Comparison of ENCODE assay signal across 7 cellular contexts in the genomic region with DNA sequence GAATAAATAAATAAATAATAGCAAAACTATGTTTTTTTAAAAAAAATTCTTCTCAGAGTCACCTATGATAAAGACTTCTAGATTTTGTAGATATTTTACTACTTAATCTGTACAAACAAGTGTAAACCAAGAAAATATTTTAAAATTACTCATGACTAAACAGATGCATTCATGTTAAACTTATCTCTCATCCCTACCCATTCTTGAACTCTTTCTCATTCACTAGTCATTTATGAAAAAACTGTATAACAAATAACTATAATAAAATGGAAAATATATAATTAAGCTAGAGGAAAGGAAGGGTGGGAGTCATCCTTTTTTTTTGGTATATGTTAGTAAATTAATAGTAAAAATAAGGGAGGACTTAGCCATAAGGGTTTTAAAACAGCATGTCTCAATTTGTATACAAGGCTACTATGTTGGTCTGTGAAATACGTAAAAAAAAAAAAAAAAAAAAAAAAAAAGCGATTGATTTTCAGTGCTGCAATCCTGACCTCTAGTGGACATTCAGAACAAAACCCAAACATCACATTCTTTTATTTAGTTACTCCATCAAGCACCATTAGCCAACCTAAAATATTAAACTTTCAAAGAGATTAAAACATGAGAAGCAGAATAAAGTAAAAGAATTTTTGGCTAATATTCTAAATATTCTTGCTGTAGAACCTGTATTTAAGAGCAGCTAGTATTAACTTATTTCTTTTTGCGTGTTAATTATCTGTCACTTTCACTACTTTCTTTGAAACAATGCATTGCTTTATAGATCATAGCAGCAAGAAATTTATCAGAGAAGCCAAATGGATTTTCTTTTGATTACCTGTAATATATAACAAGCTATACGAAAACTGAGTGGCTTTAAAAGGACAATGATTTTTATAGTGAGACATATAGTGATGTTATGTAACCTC.
DNase-seq lines count a peak whose midpoint lies in the region; ATAC-seq and TF ChIP-seq lines count a peak whose summit lies in the region.

No MANE protein-coding gene starts in this region.

- WGBS in testis, 2 donors, result 33 to 48% methylated on average over 4 of the region's 4 CpGs

- H3K4me3 ChIP-seq in right atrium auricular region (no peak overlapping the region), testis (no peak overlapping the region), Caco-2 (ENCODE audit: low read depth, low read length) (no peak overlapping the region)

- H3K36me3 ChIP-seq in right atrium auricular region (no peaks in the 10 kb centered on the region), testis (ENCODE audit: low read depth, missing control alignments) (no peaks in the 10 kb centered on the region), Caco-2 (ENCODE audit: control insufficient read depth, insufficient read depth, low read length) (no peaks in the 10 kb centered on the region)

- TF ChIP-seq POLR2A in testis (IDR thresholded peaks at IDR 0.05), result no peak

- H3K27me3 Mint-ChIP-seq in WTC11 (ENCODE audit: low read depth) (no peaks in the 10 kb centered on the region), Caco-2 (ENCODE audit: insufficient read depth, unreplicated experiment) (no peaks in the 10 kb centered on the region)

- H3K9me3 ChIP-seq in right atrium auricular region, result no peaks in the 10 kb centered on the region
- H3K9me3 ChIP-seq in testis, result no peaks in the 10 kb centered on the region
- no peaks in the 10 kb centered on the region for H3K9me3 ChIP-seq in Caco-2

- H3K27ac Mint-ChIP-seq in WTC11, result no peak overlapping the region
- no peak overlapping the region for H3K27ac Mint-ChIP-seq in Caco-2 (ENCODE audit: unreplicated experiment)

- no peak for ATAC-seq in WTC11

- H3K4me3 Mint-ChIP-seq in WTC11 (no peak overlapping the region), Caco-2 (ENCODE audit: unreplicated experiment) (no peak overlapping the region)

- H3K27ac ChIP-seq in right atrium auricular region, result no peak overlapping the region
- H3K27ac ChIP-seq in testis, result no peak overlapping the region

- H3K4me1 ChIP-seq in right atrium auricular region (no peaks in the 10 kb centered on the region), testis (no peaks in the 10 kb centered on the region), Caco-2 (no peaks in the 10 kb centered on the region)

- no TSS peak for BruUV-seq in Caco-2 (replicated peaks; lab: Mats Ljungman, UMichigan)

- CTCF ChIA-PET in WTC11 (lab: Charles Lee), result interaction anchor here (0.6 to 1.4 kb wide), 2 partner anchors 329 to 481 kb away, joined by 3 to 9 read pairs; no protein-coding TSS in a partner anchor
- CTCF ChIA-PET in Caco-2 (lab: Charles Lee), result no interaction called here

- POLR2A ChIA-PET in WTC11 (lab: Charles Lee) (no interaction called here), Caco-2 (lab: Charles Lee) (no interaction called here)

- no peaks in the 10 kb centered on the region for H3K27me3 ChIP-seq in right atrium auricular region
- no peaks in the 10 kb centered on the region for H3K27me3 ChIP-seq in testis
- H3K27me3 ChIP-seq in Caco-2 (replicated peaks; ENCODE audit: control insufficient read depth, insufficient read depth, low read length), result no peaks in the 10 kb centered on the region

- H3K4me1 Mint-ChIP-seq in WTC11 (no peaks in the 10 kb centered on the region), Caco-2 (ENCODE audit: low read depth, unreplicated experiment) (no peaks in the 10 kb centered on the region)

- H3K36me3 Mint-ChIP-seq in WTC11, result no peaks in the 10 kb centered on the region
- H3K36me3 Mint-ChIP-seq in Caco-2 (ENCODE audit: insufficient read depth, unreplicated experiment), result no peaks in the 10 kb centered on the region

- TF ChIP-seq CTCF in GM12872 (IDR thresholded peaks at IDR 0.05; ENCODE audit: insufficient read depth, low read depth, low read length) (peak; percentile 51), WTC11 (IDR thresholded peaks at IDR 0.05) (peak; percentile 39; the same call in 1 of the 2 replicates), right atrium auricular region (IDR thresholded peaks at IDR 0.05) (peak; percentile 59 to 70), testis (IDR thresholded peaks at IDR 0.05) (peak; percentile 10 to 62 (median 30)), Caco-2 (IDR thresholded peaks at IDR 0.05; ENCODE audit: insufficient read depth in 1 of 2, low read depth in 1 of 2, low read length in 1 of 2, severe bottlenecking in 1 of 2, unreplicated experiment in 1 of 2) (peak in 1 of 2 experiments; percentile 63)

- intact Hi-C loops in testis (cut with DNase I; ENCODE audit: low total_unique reads) (loop anchor here (10.0 kb wide), 1 partner anchor 489 kb away; no protein-coding TSS in a partner anchor), Caco-2 (cut with micrococcal nuclease; ENCODE audit: unreplicated experiment) (loop anchor here (1.0 to 10.0 kb wide), 4 partner anchors 482 to 1999 kb away; no protein-coding TSS in a partner anchor)

- DNase-seq in NCI-H146 (lab: John Stamatoyannopoulos, UW) (peak; percentile 49), WTC11 (ENCODE audit: low spot score) (no peak), right atrium auricular region (ENCODE audit: low spot score) (no peak), testis (no peak), Caco-2 (no peak)
- no peak for DNase-seq in NK-92 treated with Interleukin-12 subunit alpha and Interleukin-12 subunit beta, amount 100 ng/mL, for 24 hours (lab: John Stamatoyannopoulos, UW)

- no peaks in the 10 kb centered on the region for H3K9me3 Mint-ChIP-seq in WTC11
- H3K9me3 Mint-ChIP-seq in Caco-2 (ENCODE audit: unreplicated experiment), result no peaks in the 10 kb centered on the region

TF ChIP-seq in WTC11, 78 proteins besides CTCF, POLR2A, EP300 and RAD21 (continues in another document):
- TF ChIP-seq CBFB (CRISPR knock-in tag; IDR thresholded peaks at IDR 0.05; ENCODE audit: low read depth) (no peak), NFE2L1 (CRISPR knock-in tag; IDR thresholded peaks at IDR 0.05) (no peak), JUN (CRISPR knock-in tag; IDR thresholded peaks at IDR 0.05) (no peak), NR2C2 (CRISPR knock-in tag; IDR thresholded peaks at IDR 0.05) (no peak)
- TF ChIP-seq, protein P1, sequence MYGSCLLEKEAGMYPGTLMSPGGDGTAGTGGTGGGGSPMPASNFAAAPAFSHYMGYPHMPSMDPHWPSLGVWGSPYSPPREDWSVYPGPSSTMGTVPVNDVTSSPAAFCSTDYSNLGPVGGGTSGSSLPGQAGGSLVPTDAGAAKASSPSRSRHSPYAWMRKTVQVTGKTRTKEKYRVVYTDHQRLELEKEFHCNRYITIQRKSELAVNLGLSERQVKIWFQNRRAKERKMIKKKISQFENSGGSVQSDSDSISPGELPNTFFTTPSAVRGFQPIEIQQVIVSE (CRISPR knock-in tag; IDR thresholded peaks at IDR 0.05; ENCODE audit: borderline replicate concordance), result no peak
- TF ChIP-seq, protein P2, sequence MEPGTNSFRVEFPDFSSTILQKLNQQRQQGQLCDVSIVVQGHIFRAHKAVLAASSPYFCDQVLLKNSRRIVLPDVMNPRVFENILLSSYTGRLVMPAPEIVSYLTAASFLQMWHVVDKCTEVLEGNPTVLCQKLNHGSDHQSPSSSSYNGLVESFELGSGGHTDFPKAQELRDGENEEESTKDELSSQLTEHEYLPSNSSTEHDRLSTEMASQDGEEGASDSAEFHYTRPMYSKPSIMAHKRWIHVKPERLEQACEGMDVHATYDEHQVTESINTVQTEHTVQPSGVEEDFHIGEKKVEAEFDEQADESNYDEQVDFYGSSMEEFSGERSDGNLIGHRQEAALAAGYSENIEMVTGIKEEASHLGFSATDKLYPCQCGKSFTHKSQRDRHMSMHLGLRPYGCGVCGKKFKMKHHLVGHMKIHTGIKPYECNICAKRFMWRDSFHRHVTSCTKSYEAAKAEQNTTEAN (CRISPR knock-in tag; IDR thresholded peaks at IDR 0.05), result no peak
- TF ChIP-seq, protein P3, sequence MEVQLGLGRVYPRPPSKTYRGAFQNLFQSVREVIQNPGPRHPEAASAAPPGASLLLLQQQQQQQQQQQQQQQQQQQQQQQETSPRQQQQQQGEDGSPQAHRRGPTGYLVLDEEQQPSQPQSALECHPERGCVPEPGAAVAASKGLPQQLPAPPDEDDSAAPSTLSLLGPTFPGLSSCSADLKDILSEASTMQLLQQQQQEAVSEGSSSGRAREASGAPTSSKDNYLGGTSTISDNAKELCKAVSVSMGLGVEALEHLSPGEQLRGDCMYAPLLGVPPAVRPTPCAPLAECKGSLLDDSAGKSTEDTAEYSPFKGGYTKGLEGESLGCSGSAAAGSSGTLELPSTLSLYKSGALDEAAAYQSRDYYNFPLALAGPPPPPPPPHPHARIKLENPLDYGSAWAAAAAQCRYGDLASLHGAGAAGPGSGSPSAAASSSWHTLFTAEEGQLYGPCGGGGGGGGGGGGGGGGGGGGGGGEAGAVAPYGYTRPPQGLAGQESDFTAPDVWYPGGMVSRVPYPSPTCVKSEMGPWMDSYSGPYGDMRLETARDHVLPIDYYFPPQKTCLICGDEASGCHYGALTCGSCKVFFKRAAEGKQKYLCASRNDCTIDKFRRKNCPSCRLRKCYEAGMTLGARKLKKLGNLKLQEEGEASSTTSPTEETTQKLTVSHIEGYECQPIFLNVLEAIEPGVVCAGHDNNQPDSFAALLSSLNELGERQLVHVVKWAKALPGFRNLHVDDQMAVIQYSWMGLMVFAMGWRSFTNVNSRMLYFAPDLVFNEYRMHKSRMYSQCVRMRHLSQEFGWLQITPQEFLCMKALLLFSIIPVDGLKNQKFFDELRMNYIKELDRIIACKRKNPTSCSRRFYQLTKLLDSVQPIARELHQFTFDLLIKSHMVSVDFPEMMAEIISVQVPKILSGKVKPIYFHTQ (CRISPR knock-in tag; IDR thresholded peaks at IDR 0.05), result no peak
- TF ChIP-seq, protein P4, sequence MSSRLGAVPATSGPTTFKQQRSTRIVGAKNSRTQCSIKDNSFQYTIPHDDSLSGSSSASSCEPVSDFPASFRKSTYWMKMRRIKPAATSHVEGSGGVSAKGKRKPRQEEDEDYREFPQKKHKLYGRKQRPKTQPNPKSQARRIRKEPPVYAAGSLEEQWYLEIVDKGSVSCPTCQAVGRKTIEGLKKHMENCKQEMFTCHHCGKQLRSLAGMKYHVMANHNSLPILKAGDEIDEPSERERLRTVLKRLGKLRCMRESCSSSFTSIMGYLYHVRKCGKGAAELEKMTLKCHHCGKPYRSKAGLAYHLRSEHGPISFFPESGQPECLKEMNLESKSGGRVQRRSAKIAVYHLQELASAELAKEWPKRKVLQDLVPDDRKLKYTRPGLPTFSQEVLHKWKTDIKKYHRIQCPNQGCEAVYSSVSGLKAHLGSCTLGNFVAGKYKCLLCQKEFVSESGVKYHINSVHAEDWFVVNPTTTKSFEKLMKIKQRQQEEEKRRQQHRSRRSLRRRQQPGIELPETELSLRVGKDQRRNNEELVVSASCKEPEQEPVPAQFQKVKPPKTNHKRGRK (CRISPR knock-in tag; IDR thresholded peaks at IDR 0.05; ENCODE audit: borderline replicate concordance), result no peak
